13 cellular contexts compared by ENCODE assay signal in genomic region chr1:172141351-172142000, GRCh38.
A peak's percentile ranks its signal among the peaks of the same experiment; 100 is the strongest.
DNase-seq lines count a peak whose midpoint lies in the region; ATAC-seq and TF ChIP-seq lines count a peak whose summit lies in the region.
"Had no signal": no experiment of that assay in that cellular context is flagged by ENCODE, and none has a peak within 500 bp of the region (broad histone marks: within the 10 kb centered on the region; RNA-seq: fewer than 3 reads in every experiment).

No MANE protein-coding gene starts in this region.

- H3K27me3 Mint-ChIP-seq in natural killer cell (ENCODE audit: low read depth in 2 of 2) = peaks cover 0 to 4% of the 10 kb centered on the region in 2 donors
- H3K27me3 Mint-ChIP-seq: activated B cell treated with CpG ODN at 0.5 μM for 24 hours had no signal

- no peak overlapping the region for H3K27ac Mint-ChIP-seq in natural killer cell
- H3K27ac Mint-ChIP-seq: activated B cell treated with CpG ODN at 0.5 μM for 24 hours; activated T-helper 1 cell treated with anti-CD3 and anti-CD28 coated beads, Interleukin-12 subunit alpha, Interleukin-12 subunit beta, Interleukin-2, Interleukin-4 antibody, amounts not matched to agents 30 ng/mL and 10 ng/mL and 1 ng/mL, durations not matched to agents 14 hours and 24 hours and 36 hours; natural killer cell treated with Interleukin-12 subunit alpha and Interleukin-12 subunit beta and Interleukin-15 and Interleukin-18, amount 100 ng/mL, for 72 hours had no signal

- no peaks in the 10 kb centered on the region for H3K4me1 ChIP-seq in mucosa of rectum (ENCODE audit: control insufficient read depth in 2 of 2, insufficient read depth in 2 of 2, low read length in 2 of 2)
- H3K4me1 ChIP-seq in testis = peaks cover 7% of the 10 kb centered on the region

- ATAC-seq in GM21423 (IDR thresholded peaks at IDR 0.05; ENCODE audit: unreplicated experiment) = no peak
- ATAC-seq in natural killer cell = no peak
- ATAC-seq: natural killer cell treated with Interleukin-12 subunit alpha and Interleukin-12 subunit beta and Interleukin-15 and Interleukin-18, amount 100 ng/mL, for 72 hours had no signal

- TF ChIP-seq CTCF in HFF-Myc (IDR thresholded peaks at IDR 0.05; ENCODE audit: low read depth, low read length, missing control alignments) = no peak
- TF ChIP-seq CTCF in testis (IDR thresholded peaks at IDR 0.05) = no peak
- no peak for TF ChIP-seq CTCF in GM10248 (IDR thresholded peaks at IDR 0.05; ENCODE audit: control extremely low read depth, extremely low read depth, low read depth, missing control alignments)
- no peak for TF ChIP-seq CTCF in natural killer cell (IDR thresholded peaks at IDR 0.05)

- H3K27ac ChIP-seq in caudate nucleus (ENCODE audit: low read depth, low read length) = peak overlapping the region; percentile 29
- H3K27ac ChIP-seq in mucosa of rectum (ENCODE audit: low read depth in 2 of 2, low read length in 2 of 2) = peak overlapping the region; percentile 1 to 66
- H3K27ac ChIP-seq in testis = peak overlapping the region; percentile 86 to 87

- no peaks in the 10 kb centered on the region for H3K36me3 Mint-ChIP-seq in natural killer cell
- H3K36me3 Mint-ChIP-seq: natural killer cell treated with Interleukin-12 subunit alpha and Interleukin-12 subunit beta and Interleukin-15 and Interleukin-18, amount 100 ng/mL, for 72 hours had no signal

- H3K27me3 ChIP-seq in mucosa of rectum (ENCODE audit: control insufficient read depth in 2 of 2, insufficient read depth in 2 of 2, low read length in 2 of 2) (no peaks in the 10 kb centered on the region), testis (no peaks in the 10 kb centered on the region)

- no peaks in the 10 kb centered on the region for H3K36me3 ChIP-seq in mucosa of rectum (ENCODE audit: control insufficient read depth in 2 of 2, insufficient read depth in 2 of 2, low read length in 2 of 2)
- H3K36me3 ChIP-seq in testis (ENCODE audit: low read depth, missing control alignments) = no peaks in the 10 kb centered on the region

- peaks cover 0 to 10% of the 10 kb centered on the region in 2 donors for H3K4me1 Mint-ChIP-seq in natural killer cell

- 44 to 52% methylated on average over 8 of the region's 8 CpGs for WGBS in testis, 2 donors

- POLR2A ChIA-PET in GM10248 (lab: Yijun Ruan, JAX) = no interaction called here

- TF ChIP-seq POLR2A in testis (IDR thresholded peaks at IDR 0.05) = no peak

- H3K4me3 ChIP-seq in HFF-Myc (replicated peaks; ENCODE audit: low read depth, low read length) (peak overlapping the region; percentile 84), mucosa of rectum (ENCODE audit: low read length in 2 of 2) (peak overlapping the region in 1 of 2 donors; percentile 78), testis (peak overlapping the region; percentile 24 to 65)

- no peak for DNase-seq in HFF-Myc (ENCODE audit: extremely low read depth, low read depth)
- no peak for DNase-seq in caudate nucleus (lab: John Stamatoyannopoulos, UW)
- no peak for DNase-seq in testis
- no peak for DNase-seq in NCI-H128 (lab: John Stamatoyannopoulos, UW; ENCODE audit: unreplicated experiment)
- DNase-seq in GM10248 (ENCODE audit: extremely low spot score) = no peak
- no peak for DNase-seq in natural killer cell
- DNase-seq: activated B cell treated with CpG ODN at 0.5 μM for 24 hours, DMS153, NCI-H2029 treated with DMSO at 0.1 percent for 48 hours had no signal

- H3K9me3 ChIP-seq in mucosa of rectum (ENCODE audit: control insufficient read depth in 2 of 2, low read length in 2 of 2) (no peaks in the 10 kb centered on the region), testis (no peaks in the 10 kb centered on the region)

- intact Hi-C loops in testis (cut with DNase I; ENCODE audit: low total_unique reads) (no loop called here), natural killer cell (cut with micrococcal nuclease) (no loop called here)

- H3K9ac ChIP-seq in mucosa of rectum (ENCODE audit: low read depth in 1 of 2, low read length in 2 of 2) = peak overlapping the region in 1 of 2 donors; percentile 40

- no peak overlapping the region for H3K4me3 Mint-ChIP-seq in natural killer cell
- H3K4me3 Mint-ChIP-seq: activated B cell treated with CpG ODN at 0.5 μM for 24 hours; activated T-helper 1 cell treated with anti-CD3 and anti-CD28 coated beads, Interleukin-12 subunit alpha, Interleukin-12 subunit beta, Interleukin-2, Interleukin-4 antibody, amounts not matched to agents 30 ng/mL and 10 ng/mL and 1 ng/mL, durations not matched to agents 14 hours and 24 hours and 36 hours; natural killer cell treated with Interleukin-12 subunit alpha and Interleukin-12 subunit beta and Interleukin-15 and Interleukin-18, amount 100 ng/mL, for 72 hours had no signal

- no peaks in the 10 kb centered on the region for H3K9me3 Mint-ChIP-seq in natural killer cell
- H3K9me3 Mint-ChIP-seq: activated B cell treated with CpG ODN at 0.5 μM for 24 hours; activated T-helper 1 cell treated with anti-CD3 and anti-CD28 coated beads, Interleukin-12 subunit alpha, Interleukin-12 subunit beta, Interleukin-2, Interleukin-4 antibody, amounts not matched to agents 30 ng/mL and 10 ng/mL and 1 ng/mL, durations not matched to agents 14 hours and 24 hours and 36 hours; natural killer cell treated with Interleukin-12 subunit alpha and Interleukin-12 subunit beta and Interleukin-15 and Interleukin-18, amount 100 ng/mL, for 72 hours had no signal

- CTCF ChIA-PET in GM10248 (lab: Yijun Ruan, JAX) = interaction anchor here (1.0 kb wide), 1 partner anchor 9 kb away, joined by 4 read pairs; no protein-coding TSS in a partner anchor

Comparison
In these comparisons a context has a peak if more than half of its experiments do, and no peak if none do; other contexts are left out.
1. H3K27ac ChIP-seq: peak in every context shown above with its lines; median percentile 86 in testis; 34 in mucosa of rectum; 29 in caudate nucleus.